In the genomic region with DNA sequence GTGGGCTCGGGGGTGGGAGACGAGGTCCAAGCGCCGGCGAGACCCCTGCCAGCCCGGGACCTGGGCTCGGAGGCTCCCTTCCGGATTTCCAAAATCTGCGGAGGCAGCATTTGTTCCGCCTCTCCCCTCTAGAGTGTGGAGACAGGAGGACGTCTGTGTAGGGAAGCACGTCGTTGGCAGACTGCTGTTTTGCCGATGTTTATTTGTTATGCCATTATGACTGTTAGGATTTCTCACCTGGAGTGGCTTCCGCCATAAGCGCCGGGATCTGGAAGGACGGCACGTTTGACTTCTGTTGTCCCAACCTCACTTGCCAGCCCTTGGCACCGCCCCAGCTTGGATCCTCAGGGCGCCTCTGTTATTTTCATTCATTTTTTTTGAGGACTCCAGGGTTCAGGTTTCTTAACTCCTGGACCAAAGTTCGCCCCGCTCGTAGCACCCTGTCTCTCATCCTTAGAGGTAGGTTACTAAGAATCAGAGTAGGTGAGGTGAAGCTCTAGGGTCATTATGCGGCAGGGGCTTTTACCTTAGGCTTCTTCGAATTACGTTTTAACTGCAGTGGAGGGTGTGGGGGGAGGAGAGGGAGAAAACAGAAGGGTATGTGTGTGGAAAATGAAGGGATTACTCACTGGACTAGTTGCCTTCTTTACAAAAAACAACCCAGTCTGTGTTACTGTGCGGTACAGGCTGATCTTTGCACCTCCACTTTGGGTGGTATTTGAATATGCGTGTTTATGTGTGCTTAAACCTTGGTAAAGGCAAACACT, we compare ENCODE assay signal across 8 cellular contexts. TPM values are rescaled to one million over a fixed set of nuclear protein-coding genes. Genes with fewer than 3 reads are reported as not detected.
DNase-seq lines count a peak whose midpoint lies in the region; ATAC-seq, FAIRE-seq and TF ChIP-seq lines count a peak whose summit lies in the region.

No MANE protein-coding gene starts in this region.

- H2AFZ ChIP-seq in HCT116 (ENCODE audit: low read depth, low read length, poor library complexity, severe bottlenecking) (peak overlapping the region; percentile 47), GM12878 (ENCODE audit: control insufficient read depth, low read depth, low read length) (peak overlapping the region; percentile 57)

- H3K9me3 ChIP-seq in HCT116 (ENCODE audit: control insufficient read depth in 1 of 2, insufficient read depth in 1 of 2, low read depth in 1 of 2, low read length in 2 of 2) (no peaks in the 10 kb centered on the region), GM12878 (replicated peaks; ENCODE audit: control insufficient read depth, insufficient read depth, low read length) (no peaks in the 10 kb centered on the region; the same call in 2 of the 3 replicates), spleen (peaks cover 0 to 4% (median 0%) of the 10 kb centered on the region in 8 donors)

- no peak for TF ChIP-seq EP300 in GM12878 (IDR thresholded peaks at IDR 0.05; ENCODE audit: borderline replicate concordance in 1 of 2, control insufficient read depth in 1 of 2, low read depth in 2 of 2, low read length in 2 of 2)

- in situ Hi-C loops in GM12878 (cut with MboI) = no loop called here

- no peaks in the 10 kb centered on the region for H3K9me2 ChIP-seq in HCT116 (ENCODE audit: insufficient read depth)

- WGBS in GM12878 (ENCODE audit: insufficient coverage, insufficient replicate concordance, low lambda C conversion rate, missing lambda C conversion rate) = 11% methylated on average over 29 of the region's 29 CpGs
- WGBS in spleen, 5 donors = 7 to 14% (median 12%) methylated on average over 25 to 29 of the region's 29 CpGs

- TF ChIP-seq CTCF in HCT116 (IDR thresholded peaks at IDR 0.05 in 2 of 3, conservative IDR thresholded peaks at IDR 0.05 in 1 of 3; ENCODE audit: borderline replicate concordance in 1 of 3, insufficient read depth in 1 of 3, low read depth in 2 of 3, low read length in 2 of 3) (no peak), GM12878 (IDR thresholded peaks at IDR 0.05 in 2 of 3, conservative IDR thresholded peaks at IDR 0.05 in 1 of 3; ENCODE audit: control insufficient read depth in 2 of 3, extremely low read depth in 1 of 3, insufficient read depth in 1 of 3, low read depth in 3 of 3, low read length in 3 of 3) (no peak), spleen (IDR thresholded peaks at IDR 0.05 in 8 of 11, conservative IDR thresholded peaks at IDR 0.05 in 3 of 11) (peak in 1 of 11 experiments; percentile 15)

- H4K20me1 ChIP-seq in HCT116 (ENCODE audit: insufficient read depth) = peaks cover 7% of the 10 kb centered on the region
- no peaks in the 10 kb centered on the region for H4K20me1 ChIP-seq in GM12878 (ENCODE audit: control insufficient read depth, insufficient read depth)

- peak overlapping the region; percentile 87 for H3K4me2 ChIP-seq in HCT116 (ENCODE audit: low read length)
- peak overlapping the region; percentile 91 for H3K4me2 ChIP-seq in GM12878 (ENCODE audit: control insufficient read depth, insufficient read depth)

- ATAC-seq in HCT116 (peak; percentile 69), GM12878 (peak; percentile 53)

- no peak for TF ChIP-seq RAD21 in HCT116 (IDR thresholded peaks at IDR 0.05; ENCODE audit: low read depth)
- TF ChIP-seq RAD21 in GM12878 (IDR thresholded peaks at IDR 0.05; ENCODE audit: insufficient read depth, low read depth, low read length) = no peak

- TF ChIP-seq POLR2A in HCT116 (IDR thresholded peaks at IDR 0.05; ENCODE audit: borderline replicate concordance, extremely low read depth, insufficient read depth, insufficient read length) (no peak), GM12878 (IDR thresholded peaks at IDR 0.05; ENCODE audit: low read depth, low read length) (no peak), spleen (IDR thresholded peaks at IDR 0.05) (no peak)

- BruUV-seq in HCT116 (replicated peaks; lab: Mats Ljungman, UMichigan) (TSS peak; percentile 84), GM12878 (replicated peaks; lab: Mats Ljungman, UMichigan) (no TSS peak)

- H3K4me1 ChIP-seq in HCT116 (ENCODE audit: control insufficient read depth in 1 of 2, insufficient read depth in 2 of 2, low read length in 2 of 2) (peaks cover 3 to 12% of the 10 kb centered on the region in 2 experiments; a peak in 3 of 4 replicates), GM12878 (ENCODE audit: control insufficient read depth, insufficient read depth, low read length) (peaks cover 8% of the 10 kb centered on the region), spleen (peaks cover 0 to 37% (median 22%) of the 10 kb centered on the region in 6 donors)

- H3K4me3 ChIP-seq in HCT116 (replicated peaks in 1 of 2; ENCODE audit: low read depth in 1 of 2, low read length in 2 of 2) (peak overlapping the region; percentile 77 to 95), GM12878 (peak overlapping the region; percentile 65), spleen (peak overlapping the region; percentile 56 to 80 (median 66))

- CTCF ChIA-PET in HCT116 (lab: Charles Lee) (interaction anchor here (2.1 kb wide), 1 partner anchor 10 kb away, joined by 10 read pairs; no protein-coding TSS in a partner anchor), GM12878 (lab: Yijun Ruan, JAX) (no interaction called here)

- peak; percentile 37 to 77 (median 66) for DNase-seq in NCI-H1417 (lab: John Stamatoyannopoulos, UW)
- DNase-seq in NCI-H1417 treated with DMSO at 0.1 percent for 48 hours (lab: John Stamatoyannopoulos, UW) = no peak
- DNase-seq in HCT116 (ENCODE audit: low read depth, low spot score) = peak; percentile 48
- DNase-seq in NCI-H748 treated with DMSO at 0.1 percent for 48 hours (lab: John Stamatoyannopoulos, UW) = peak; percentile 54
- no peak for DNase-seq in GM12878 (ENCODE audit: low read depth, low spot score)
- peak; percentile 58 for DNase-seq in iris pigment epithelial cell (ENCODE audit: low read depth)
- peak; percentile 79 for DNase-seq in spleen
- no peak for DNase-seq in A172 (ENCODE audit: low spot score)

- H3K36me3 ChIP-seq in HCT116 (ENCODE audit: control insufficient read depth in 1 of 2, insufficient read depth in 2 of 2, low read length in 2 of 2) = peaks cover 5 to 15% of the 10 kb centered on the region in 2 experiments; a peak in 3 of 4 replicates
- H3K36me3 ChIP-seq in GM12878 (ENCODE audit: control insufficient read depth in 2 of 2, insufficient read depth in 2 of 2, low read length in 1 of 2) = no peaks in the 10 kb centered on the region
- H3K36me3 ChIP-seq in spleen = peaks cover 0 to 12% (median 0%) of the 10 kb centered on the region in 6 donors

- peaks cover 44% of the 10 kb centered on the region for H3K79me2 ChIP-seq in HCT116 (ENCODE audit: insufficient read depth, low read length)
- no peaks in the 10 kb centered on the region for H3K79me2 ChIP-seq in GM12878 (ENCODE audit: control insufficient read depth, insufficient read depth, low read length)

- intact Hi-C loops in HCT116 (cut with micrococcal nuclease) = no loop called here
- intact Hi-C loops in GM12878 (cut with micrococcal nuclease; ENCODE audit: unreplicated experiment) = no loop called here
- intact Hi-C loops in spleen (cut with DNase I; ENCODE audit: low total_unique reads) = no loop called here

- no peak for FAIRE-seq in GM12878 (lab: Jason Lieb, UNC)

- SMC1A ChIA-PET in GM12878 (lab: Charles Lee; ENCODE audit: uncharacterized antibody, unreplicated experiment) = no interaction called here

- H3K27me3 ChIP-seq in HCT116 (ENCODE audit: insufficient read depth, low read length) (no peaks in the 10 kb centered on the region), GM12878 (replicated peaks in 1 of 2; ENCODE audit: control insufficient read depth in 2 of 2, insufficient read depth in 2 of 2, low read length in 1 of 2) (peaks cover 6 to 14% of the 10 kb centered on the region in 2 experiments), spleen (replicated peaks in 1 of 7) (peaks cover 0 to 33% (median 6%) of the 10 kb centered on the region in 7 donors)

- H3K27ac ChIP-seq in HCT116 (ENCODE audit: low read depth, low read length) = peak overlapping the region; percentile 95
- H3K27ac ChIP-seq in GM12878 (ENCODE audit: control insufficient read depth, insufficient read depth) = no peak overlapping the region
- peak overlapping the region in 7 of 8 donors; percentile 79 to 93 (median 87) for H3K27ac ChIP-seq in spleen

- POLR2A ChIA-PET in HCT116 (lab: Charles Lee) (interaction anchor here (1.1 to 2.6 kb wide), 4 partner anchors 8 to 20 kb away, joined by 3 to 11 read pairs (median 10); no protein-coding TSS in a partner anchor), GM12878 (lab: Charles Lee) (no interaction called here)

- RAD21 ChIA-PET in HCT116 (lab: Charles Lee; ENCODE audit: low non-redundant PET in 1 of 2, low total read pairs in 2 of 2, uncharacterized antibody in 2 of 2, unreplicated experiment in 2 of 2) = no interaction called here
- RAD21 ChIA-PET in GM12878 (lab: Charles Lee; ENCODE audit: unreplicated experiment) = no interaction called here

- H3K9ac ChIP-seq in HCT116 (ENCODE audit: low read length) (peak overlapping the region; percentile 97), GM12878 (ENCODE audit: control insufficient read depth, insufficient read depth, low read length) (peak overlapping the region; percentile 43; the same call in 1 of the 2 replicates)

TF ChIP-seq in HCT116, 20 proteins besides CTCF, POLR2A, EP300 and RAD21 (continues in another document):
- TF ChIP-seq ZNF274 (IDR thresholded peaks at IDR 0.05; ENCODE audit: low read depth, low read length) = no peak

TF ChIP-seq in GM12878, 131 proteins besides CTCF, POLR2A, EP300 and RAD21 (continues in another document):
- no peak for TF ChIP-seq EZH2 (IDR thresholded peaks at IDR 0.05; ENCODE audit: borderline replicate concordance, control insufficient read depth, low read depth, low read length)

RNA-seq across cellular contexts. Expression of a gene that starts 0.5 kb away (rescaled TPM):
- total RNA-seq in HCT116 (2021; ENCODE audit: unreplicated experiment) (173 TPM), GM12878 (2014; rRNA removed) (1.3 and 1.4 TPM in 2 replicates), GM12878 (2014; rRNA removed; fragmentation: Illumina TruSeq; extraction: Trizol) (0.55 and 0.76 TPM in 2 replicates), GM12878 (2021) (1.1 and 1.4 TPM in 2 replicates), spleen (100 to 1,000 TPM in 5 of 7 donors, 10 to 100 TPM in 2; 80.4 to 302 (median 133) TPM)
- polyA plus RNA-seq in HCT116 (2012) = 152 and 179 TPM in 2 replicates
- total RNA-seq in GM12878 (2013; cell fraction: nucleolus; rRNA removed) = 0.39 TPM in 1 of 2 replicates, not detected in the other
- 0.35 TPM for polyA plus RNA-seq in GM12878 (2011; ENCODE audit: low read depth)
- polyA plus RNA-seq in GM12878 (2011; rRNA removed) (0.05 and 0.09 TPM in 2 replicates), GM12878 (2014; fragmentation: Illumina TruSeq; extraction: Trizol) (0.66 and 2.0 TPM in 2 replicates), GM12878 (2014; fragmentation: Nextera tagmentation; extraction: Ambion mirVana) (under 1 TPM; 0.43 to 0.88 TPM), GM12878 (2014; rRNA removed) (0.48 and 0.59 TPM in 2 replicates), GM12878 (2016; fragmentation: Nextera tagmentation; extraction: Ambion mirVana) (1 to 10 TPM in 1 of 2 experiments, under 1 TPM in 1; 0.82 to 1.3 TPM), spleen (10 to 100 TPM; 14.1 to 28.4 (median 15.1) TPM)
- polyA plus RNA-seq in GM12878 (2011; cell fraction: cytosol; rRNA removed) = 0.03 and 0.05 TPM in 2 replicates
- polyA plus RNA-seq in GM12878 (2011; cell fraction: nucleus; rRNA removed) = 0.03 TPM in 1 of 2 replicates, not detected in the other
- 0.66 and 1.2 TPM in 2 replicates for polyA plus RNA-seq in GM12878 (2012)
- polyA minus RNA-seq in GM12878 (2011; rRNA and poly(A)+ RNA removed) = not detected in 2 replicates
- polyA minus RNA-seq in GM12878 (2011; cell fraction: cytosol; rRNA and poly(A)+ RNA removed) = 0.62 TPM in 1 of 2 replicates, not detected in the other
- polyA minus RNA-seq in GM12878 (2011; cell fraction: nucleus; rRNA and poly(A)+ RNA removed) = not detected in 2 replicates
- 52.9 and 61.2 TPM in 2 replicates for total RNA-seq in A172 (2014; rRNA removed; shearing (Covaris generic))

Comparison
In these comparisons a context has a peak if more than half of its experiments do, and no peak if none do; other contexts are left out.
1. DNase-seq: peak in NCI-H1417 (3 of 3), HCT116 (single experiment), NCI-H748 treated with DMSO at 0.1 percent for 48 hours (single experiment), iris pigment epithelial cell (single experiment) and spleen (single experiment); none in NCI-H1417 treated with DMSO at 0.1 percent for 48 hours (single experiment), GM12878 (single experiment) and A172 (single experiment).
2. RNA of a gene that starts 0.5 kb away (total RNA-seq): 173 TPM in HCT116 (single experiment), 80.4 to 302 TPM in spleen and 52.9 to 61.2 TPM in A172; 0.39 to 1.4 TPM in GM12878; every median in the first group is over 10 times any median in the second.
3. Peak in every context shown above with its lines, with median percentiles within 50 percentile points of each other: H3K4me3 ChIP-seq.